In the genomic region with DNA sequence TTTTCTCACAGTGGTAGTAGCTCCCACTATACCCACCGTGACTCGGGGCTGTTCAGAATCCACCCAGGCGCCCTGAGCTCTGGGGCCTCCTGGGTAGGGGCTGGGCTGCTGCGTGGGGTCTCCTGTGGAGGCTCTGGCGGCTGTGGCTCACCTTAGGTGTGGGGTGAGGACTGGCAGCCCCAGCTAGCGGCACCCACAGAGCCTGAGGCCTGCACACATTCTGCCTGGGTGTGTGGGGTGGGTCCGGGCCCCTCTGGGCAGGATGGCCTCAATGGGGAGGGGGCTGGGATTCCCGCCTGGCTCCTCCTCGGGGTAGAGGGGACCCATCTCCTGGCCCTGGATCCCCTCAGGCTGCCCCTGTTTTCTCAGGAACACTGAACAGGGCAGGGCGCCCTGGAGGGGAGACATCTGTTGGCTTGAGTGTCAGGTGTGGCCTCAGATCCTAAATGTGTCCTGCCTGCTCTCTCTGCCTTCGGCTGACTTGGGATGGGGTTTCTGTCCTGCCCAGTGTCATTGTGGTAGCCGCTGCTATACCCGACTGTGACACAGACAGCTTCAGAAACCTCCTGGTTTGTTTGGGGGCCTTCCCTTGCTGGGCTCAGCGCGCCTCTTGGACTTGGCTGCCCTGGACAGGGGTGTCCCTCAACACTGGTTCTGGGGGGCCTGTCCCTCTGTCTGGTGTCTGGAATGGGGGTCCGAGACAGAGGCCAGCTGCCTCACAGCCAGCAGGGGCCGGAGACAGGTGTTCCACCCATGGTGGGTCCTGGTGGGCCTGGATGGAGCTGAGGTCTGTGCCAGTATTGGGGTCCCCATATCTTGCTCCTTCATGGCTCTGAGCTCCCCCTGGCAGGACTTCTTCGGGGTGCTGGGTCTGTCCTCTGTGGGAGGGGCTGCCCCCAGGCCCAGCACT, we compare ENCODE assay signal across 15 cellular contexts.
DNase-seq lines count a peak whose midpoint lies in the region; ATAC-seq and TF ChIP-seq lines count a peak whose summit lies in the region.
"Had no signal": no experiment of that assay in that cellular context is flagged by ENCODE, and none has a peak within 500 bp of the region (broad histone marks: within the 10 kb centered on the region; RNA-seq: fewer than 3 reads in every experiment).

No MANE protein-coding gene starts in this region.

- H3K27ac ChIP-seq in Peyer's patch: no peak overlapping the region
- H3K27ac ChIP-seq in sigmoid colon: no peak overlapping the region

- H3K4me1 ChIP-seq in Peyer's patch (no peaks in the 10 kb centered on the region), sigmoid colon (no peaks in the 10 kb centered on the region)

- H3K4me3 ChIP-seq in Peyer's patch (no peak overlapping the region), sigmoid colon (no peak overlapping the region)
- H3K4me3 ChIP-seq: K562 had no signal

- 69 to 70% methylated on average over 18 of the region's 18 CpGs for WGBS in sigmoid colon, 2 donors

- no peak for TF ChIP-seq CTCF in Peyer's patch (IDR thresholded peaks at IDR 0.05)
- TF ChIP-seq CTCF in sigmoid colon (IDR thresholded peaks at IDR 0.05): no peak

- intact Hi-C loops in left cardiac atrium (cut with DNase I) (no loop called here), sigmoid colon (cut with DNase I) (no loop called here)

- TF ChIP-seq POLR2A in Peyer's patch (IDR thresholded peaks at IDR 0.05): no peak
- TF ChIP-seq POLR2A in sigmoid colon (IDR thresholded peaks at IDR 0.05): no peak

- ATAC-seq in left cardiac atrium (no peak), GM18511 (IDR thresholded peaks at IDR 0.05; ENCODE audit: unreplicated experiment) (no peak)
- ATAC-seq: HCT116, K562 had no signal

- H3K9me3 ChIP-seq in Peyer's patch (no peaks in the 10 kb centered on the region), sigmoid colon (no peaks in the 10 kb centered on the region)

- H3K36me3 ChIP-seq in Peyer's patch: no peaks in the 10 kb centered on the region
- no peaks in the 10 kb centered on the region for H3K36me3 ChIP-seq in sigmoid colon

- TF ChIP-seq EP300 in sigmoid colon (IDR thresholded peaks at IDR 0.05): no peak

- DNase-seq in D341Med (ENCODE audit: low spot score): peak; percentile 13
- peak; percentile 3 to 31 (median 23) for DNase-seq in Peyer's patch
- DNase-seq in left cardiac atrium: peak; percentile 11
- peak; percentile 45 for DNase-seq in sigmoid colon
- DNase-seq in effector CD4-positive, alpha-beta T cell: no peak
- no peak for DNase-seq in NCI-H1436 (lab: John Stamatoyannopoulos, UW)
- DNase-seq: C1 segment of cervical spinal cord; DMS79; effector CD8-positive, alpha-beta T cell; NCI-H510A; nucleus accumbens; stimulated activated CD4-positive, alpha-beta T cell treated with anti-CD3 and anti-CD28 coated beads, Interleukin-12 subunit alpha, Interleukin-12 subunit beta, amount 100 ng/mL, for 4 hours had no signal

- H3K27me3 ChIP-seq in Peyer's patch (no peaks in the 10 kb centered on the region), sigmoid colon (peaks cover 0 to 6% (median 0%) of the 10 kb centered on the region in 3 donors)

Comparison
In these comparisons a context has a peak if more than half of its experiments do, and no peak if none do; other contexts are left out.
1. DNase-seq: peak in D341Med (single experiment), Peyer's patch (3 of 3), left cardiac atrium (single experiment) and sigmoid colon (single experiment); none in effector CD4-positive, alpha-beta T cell (single experiment) and NCI-H1436 (single experiment).